9 cellular contexts compared by ENCODE assay signal in the genomic region with DNA sequence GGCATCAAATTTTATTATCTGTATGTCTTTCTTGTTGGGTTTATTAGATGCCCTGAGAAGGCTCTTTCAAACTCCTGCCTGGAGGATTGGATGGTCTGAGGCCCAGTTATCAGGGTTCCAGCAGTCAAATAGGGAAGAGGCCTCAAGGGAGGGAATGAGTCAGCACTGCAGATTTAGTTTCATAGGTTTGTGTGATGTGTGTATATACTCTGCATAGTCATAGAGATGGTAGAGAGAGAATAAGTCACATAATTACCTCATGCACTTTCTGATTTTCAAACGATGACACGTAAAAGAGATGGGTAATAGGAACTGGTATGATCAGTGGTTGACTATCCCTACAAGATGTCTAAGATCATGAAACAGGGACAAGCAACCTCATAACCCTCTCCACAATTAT.
A peak's percentile ranks its signal among the peaks of the same experiment; 100 is the strongest.
DNase-seq lines count a peak whose midpoint lies in the region; ATAC-seq, FAIRE-seq and TF ChIP-seq lines count a peak whose summit lies in the region.
"Had no signal": no experiment of that assay in that cellular context is flagged by ENCODE, and none has a peak within 500 bp of the region (broad histone marks: within the 10 kb centered on the region; RNA-seq: fewer than 3 reads in every experiment).

No MANE protein-coding gene starts in this region.

- H3K4me2 ChIP-seq in mammary epithelial cell (ENCODE audit: insufficient read depth, low read depth, low read length) (no peak overlapping the region), SK-N-SH (no peak overlapping the region)

- H3K36me3 ChIP-seq in mammary epithelial cell (ENCODE audit: insufficient read depth, low read length): no peaks in the 10 kb centered on the region
- no peaks in the 10 kb centered on the region for H3K36me3 ChIP-seq in small intestine (ENCODE audit: control insufficient read depth in 2 of 2, insufficient read depth in 2 of 2, low read length in 2 of 2)
- H3K36me3 ChIP-seq in SK-N-SH (replicated peaks in 1 of 2; ENCODE audit: control insufficient read depth in 1 of 2, insufficient read depth in 2 of 2, low read length in 1 of 2): no peaks in the 10 kb centered on the region

- no peak for TF ChIP-seq EP300 in SK-N-SH (IDR thresholded peaks at IDR 0.05; ENCODE audit: borderline replicate concordance in 1 of 2, low read depth in 1 of 2, low read length in 1 of 2)

- H3K9me3 ChIP-seq in mammary epithelial cell (replicated peaks; ENCODE audit: insufficient read depth, low read length) (no peaks in the 10 kb centered on the region), small intestine (ENCODE audit: control insufficient read depth, low read depth) (no peaks in the 10 kb centered on the region), SK-N-SH (no peaks in the 10 kb centered on the region)

- dilution Hi-C loops in mammary epithelial cell (cut with HindIII; ENCODE audit: low sequenced_read_pairs): no loop called here

- DNase-seq in GM12891 (ENCODE audit: insufficient read length, low spot score) (peak; percentile 8), mammary epithelial cell (peak; percentile 77), small intestine (no peak), SK-N-SH (no peak), NCI-H2081 (lab: John Stamatoyannopoulos, UW) (no peak), SK-N-DZ (ENCODE audit: low spot score) (no peak)

- H3K27ac ChIP-seq in mammary epithelial cell (ENCODE audit: insufficient read depth, low read depth, low read length) (peak overlapping the region; percentile 13), small intestine (ENCODE audit: low read depth in 1 of 2, low read length in 1 of 2) (no peak overlapping the region), SK-N-SH (ENCODE audit: low read depth in 2 of 2, low read length in 1 of 2) (no peak overlapping the region)

- H4K20me1 ChIP-seq in mammary epithelial cell (ENCODE audit: insufficient read depth, low read length) (no peaks in the 10 kb centered on the region), SK-N-SH (ENCODE audit: insufficient read depth) (no peaks in the 10 kb centered on the region)

- H3K4me3 ChIP-seq in mammary epithelial cell (replicated peaks in 1 of 3; ENCODE audit: insufficient read depth in 1 of 3, low read depth in 2 of 3, low read length in 3 of 3): no peak overlapping the region
- no peak overlapping the region for H3K4me3 ChIP-seq in small intestine (ENCODE audit: low read depth in 1 of 2, low read length in 2 of 2)
- no peak overlapping the region for H3K4me3 ChIP-seq in SK-N-SH (ENCODE audit: low read depth in 2 of 2, low read length in 1 of 2)

- H3K79me2 ChIP-seq in mammary epithelial cell (ENCODE audit: insufficient read depth, low read length) (no peaks in the 10 kb centered on the region), SK-N-SH (ENCODE audit: insufficient read depth) (no peaks in the 10 kb centered on the region)

- H3K4me1 ChIP-seq in mammary epithelial cell (ENCODE audit: insufficient read depth, low read length): no peaks in the 10 kb centered on the region
- H3K4me1 ChIP-seq in small intestine (ENCODE audit: control insufficient read depth in 2 of 2, insufficient read depth in 1 of 2, low read depth in 1 of 2, low read length in 1 of 2): no peaks in the 10 kb centered on the region
- no peaks in the 10 kb centered on the region; a peak in 1 of 4 replicates for H3K4me1 ChIP-seq in SK-N-SH (ENCODE audit: control insufficient read depth in 1 of 2, insufficient read depth in 2 of 2, low read depth in 1 of 2, low read length in 1 of 2)

- H3F3A ChIP-seq in SK-N-SH (replicated peaks; ENCODE audit: insufficient read depth): no peaks in the 10 kb centered on the region

- H3K9ac ChIP-seq in mammary epithelial cell (ENCODE audit: insufficient read depth, low read length): no peak overlapping the region
- H3K9ac ChIP-seq in SK-N-SH: no peak overlapping the region

- in situ Hi-C loops in mammary epithelial cell (cut with MboI; ENCODE audit: low sequenced_read_pairs in 2 of 2): no loop called here

- POLR2A ChIA-PET in SK-N-SH (lab: Yijun Ruan, JAX): no interaction called here

- H3K9me2 ChIP-seq in SK-N-SH: no peaks in the 10 kb centered on the region

- TF ChIP-seq RAD21 in SK-N-SH (IDR thresholded peaks at IDR 0.05; ENCODE audit: low read length): no peak

- TF ChIP-seq CTCF in mammary epithelial cell (conservative IDR thresholded peaks at IDR 0.05 in 1 of 2, IDR thresholded peaks at IDR 0.05 in 1 of 2; ENCODE audit: extremely low read depth in 1 of 2, insufficient read depth in 1 of 2, low read depth in 1 of 2, low read length in 2 of 2) (no peak), SK-N-SH (IDR thresholded peaks at IDR 0.05) (no peak)

- WGBS in mammary epithelial cell (ENCODE audit: low coverage, missing lambda C conversion rate): 92% methylated on average over 2 of the region's 2 CpGs
- 52 to 83% (median 79%) methylated on average over 2 of the region's 2 CpGs for WGBS in small intestine, 3 donors
- 90% methylated on average over 2 of the region's 2 CpGs for WGBS in SK-N-SH (ENCODE audit: low lambda C conversion rate)

- BruUV-seq in mammary epithelial cell (replicated peaks; lab: Mats Ljungman, UMichigan): no TSS peak

- ATAC-seq in GM19463 (IDR thresholded peaks at IDR 0.05; ENCODE audit: unreplicated experiment) (peak; percentile 98), HG03175 (IDR thresholded peaks at IDR 0.05; ENCODE audit: unreplicated experiment) (peak; percentile 98)

- TF ChIP-seq POLR2A in GM12891 (IDR thresholded peaks at IDR 0.05; ENCODE audit: low read depth, low read length): no peak

- FAIRE-seq in GM12891 (lab: Jason Lieb, UNC) (peak; percentile 35), small intestine (lab: Jason Lieb, UNC) (no peak)
- FAIRE-seq: TTC549 had no signal

- intact Hi-C loops in mammary epithelial cell (cut with micrococcal nuclease): no loop called here

- no peak overlapping the region for H2AFZ ChIP-seq in mammary epithelial cell (ENCODE audit: low read depth, low read length)
- H2AFZ ChIP-seq in SK-N-SH (ENCODE audit: low read depth): no peak overlapping the region

- H3K27me3 ChIP-seq in mammary epithelial cell (ENCODE audit: insufficient read depth, low read length): no peaks in the 10 kb centered on the region
- H3K27me3 ChIP-seq in small intestine (ENCODE audit: control insufficient read depth in 2 of 2, insufficient read depth in 2 of 2, low read length in 2 of 2): no peaks in the 10 kb centered on the region
- H3K27me3 ChIP-seq in SK-N-SH (ENCODE audit: insufficient read depth): no peaks in the 10 kb centered on the region

- CTCF ChIA-PET in mammary epithelial cell (lab: Charles Lee; ENCODE audit: low non-redundant PET) (no interaction called here), SK-N-SH (lab: Yijun Ruan, JAX) (interaction anchor here (1.1 kb wide), 1 partner anchor 9 kb away, joined by 5 read pairs; no protein-coding TSS in a partner anchor)

TF ChIP-seq in GM12891, 5 proteins besides CTCF, POLR2A, EP300 and RAD21:
- TF ChIP-seq POU2F2 (IDR thresholded peaks at IDR 0.05; ENCODE audit: low read depth, low read length) (peak; percentile 64), TAF1 (IDR thresholded peaks at IDR 0.05; ENCODE audit: low read depth, low read length) (no peak), PAX5 (IDR thresholded peaks at IDR 0.05; ENCODE audit: insufficient read depth, low read length, severe bottlenecking) (no peak), SPI1 (IDR thresholded peaks at IDR 0.05; ENCODE audit: low read depth, low read length) (peak; percentile 83), POLR2AphosphoS5 (IDR thresholded peaks at IDR 0.05; ENCODE audit: low read depth, low read length) (no peak)
TF ChIP-seq in GM12891: peak in this region for 2.

TF ChIP-seq in SK-N-SH, 30 proteins besides CTCF, POLR2A, EP300 and RAD21:
- TF ChIP-seq USF1 (IDR thresholded peaks at IDR 0.05; ENCODE audit: borderline replicate concordance, low read depth): no peak
- TF ChIP-seq MXI1 (IDR thresholded peaks at IDR 0.05; ENCODE audit: low read depth, low read length): no peak
- TF ChIP-seq GABPA (IDR thresholded peaks at IDR 0.05; ENCODE audit: low read depth): no peak
- TF ChIP-seq RXRA (IDR thresholded peaks at IDR 0.05; ENCODE audit: borderline replicate concordance, low read depth): no peak
- no peak for TF ChIP-seq NFIC (IDR thresholded peaks at IDR 0.05; ENCODE audit: borderline replicate concordance)
- TF ChIP-seq RCOR1 (IDR thresholded peaks at IDR 0.05; ENCODE audit: low read length): no peak
TF ChIP-seq in SK-N-SH: peak in this region for 0.

Comparison
In these comparisons a context has a peak if more than half of its experiments do, and no peak if none do; other contexts are left out.
1. DNase-seq: peak in GM12891 (single experiment) and mammary epithelial cell (single experiment); none in small intestine (single experiment), SK-N-SH (single experiment), NCI-H2081 (0 of 2) and SK-N-DZ (single experiment).